In genomic region chr9:129467004-129467588, GRCh38 we compare ENCODE assay signal across 24 cellular contexts.
A peak's percentile ranks its signal among the peaks of the same experiment; 100 is the strongest.
DNase-seq lines count a peak whose midpoint lies in the region; ATAC-seq, FAIRE-seq and TF ChIP-seq lines count a peak whose summit lies in the region.
"Had no signal": no experiment of that assay in that cellular context is flagged by ENCODE, and none has a peak within 500 bp of the region (broad histone marks: within the 10 kb centered on the region; RNA-seq: fewer than 3 reads in every experiment).

No MANE protein-coding gene starts in this region.

- no peaks in the 10 kb centered on the region for H3K27me3 ChIP-seq in pancreas
- H3K27me3 ChIP-seq: tibial artery had no signal

- H3K4me3 Mint-ChIP-seq in brain: no peak overlapping the region
- H3K4me3 Mint-ChIP-seq: activated B cell treated with CpG ODN at 0.5 μM for 24 hours; CD8-positive, alpha-beta T cell; GM23338; natural killer cell treated with Interleukin-12 subunit alpha and Interleukin-12 subunit beta and Interleukin-15 and Interleukin-18, amount 100 ng/mL, for 72 hours; stimulated activated naive CD8-positive, alpha-beta T cell treated with anti-CD3 and anti-CD28 coated beads, Interleukin-15, amount 100 ng/mL, for 72 hours had no signal

- DNase-seq in DMS153 (lab: John Stamatoyannopoulos, UW) (peak; percentile 14), DMS153 treated with DMSO at 0.1 percent for 48 hours (lab: John Stamatoyannopoulos, UW; ENCODE audit: unreplicated experiment) (no peak), NCI-H1092 treated with DMSO at 0.1 percent for 48 hours (lab: John Stamatoyannopoulos, UW) (peak; percentile 55), pancreas (peak; percentile 33 to 77 (median 64)), NCI-H2171 treated with DMSO at 0.1 percent for 48 hours (lab: John Stamatoyannopoulos, UW) (no peak), UCSD-AML1 (lab: John Stamatoyannopoulos, UW; ENCODE audit: unreplicated experiment) (no peak)
- DNase-seq: 8988T; activated B cell treated with CpG ODN at 0.5 μM for 24 hours; activated CD4-positive, alpha-beta T cell treated with anti-CD3 and anti-CD28 coated beads, Interleukin-2, amount 50 U/mL, for 48 hours; activated effector memory CD4-positive, alpha-beta T cell treated with Interleukin-2 at 50 U/mL for 16 hours; CD8-positive, alpha-beta T cell; cerebellar nuclear complex; DND-41; NCI-H1105 treated with DMSO at 0.1 percent for 48 hours; NCI-H2081; stimulated activated naive CD8-positive, alpha-beta T cell treated with anti-CD3 and anti-CD28 coated beads, Interleukin-15, amount 100 ng/mL, for 72 hours; T1000; tibial artery had no signal

- peaks cover 4% of the 10 kb centered on the region for H3K27me3 Mint-ChIP-seq in brain
- H3K27me3 Mint-ChIP-seq: stimulated activated naive CD8-positive, alpha-beta T cell treated with anti-CD3 and anti-CD28 coated beads, Interleukin-15, amount 100 ng/mL, for 72 hours had no signal

- no peak overlapping the region for H3K4me3 ChIP-seq in pancreas
- H3K4me3 ChIP-seq: GM23338, tibial artery had no signal

- WGBS in pancreas, 2 donors: 33 to 47% methylated on average over 10 of the region's 10 CpGs

- H3K36me3 ChIP-seq in pancreas: no peaks in the 10 kb centered on the region
- H3K36me3 ChIP-seq: tibial artery had no signal

- H3K36me3 Mint-ChIP-seq in brain: no peaks in the 10 kb centered on the region
- H3K36me3 Mint-ChIP-seq: CD8-positive, alpha-beta T cell; natural killer cell treated with Interleukin-12 subunit alpha and Interleukin-12 subunit beta and Interleukin-15 and Interleukin-18, amount 100 ng/mL, for 72 hours had no signal

- FAIRE-seq in pancreas (lab: Jason Lieb, UNC): no peak
- FAIRE-seq: islet of Langerhans had no signal

- intact Hi-C loops in pancreas (cut with DNase I): no loop called here

- TF ChIP-seq CTCF in brain (conservative IDR thresholded peaks at IDR 0.05): no peak
- no peak for TF ChIP-seq CTCF in pancreas (IDR thresholded peaks at IDR 0.05)

- ATAC-seq in pancreas (peak; percentile 56 to 77 (median 66)), GM21526 (IDR thresholded peaks at IDR 0.05; ENCODE audit: low FRiP score, unreplicated experiment) (no peak)
- ATAC-seq: CD8-positive, alpha-beta T cell; GM23338; natural killer cell treated with Interleukin-12 subunit alpha and Interleukin-12 subunit beta and Interleukin-15 and Interleukin-18, amount 100 ng/mL, for 72 hours; sciatic nerve; stimulated activated naive CD8-positive, alpha-beta T cell treated with anti-CD3 and anti-CD28 coated beads, Interleukin-15, amount 100 ng/mL, for 72 hours had no signal

- H3K27ac ChIP-seq in pancreas: no peak overlapping the region
- H3K27ac ChIP-seq: tibial artery had no signal

- peaks cover 0 to 4% (median 0%) of the 10 kb centered on the region in 5 experiments for H3K9me3 Mint-ChIP-seq in brain
- H3K9me3 Mint-ChIP-seq: activated B cell treated with CpG ODN at 0.5 μM for 24 hours; CD8-positive, alpha-beta T cell; GM23338; natural killer cell treated with Interleukin-12 subunit alpha and Interleukin-12 subunit beta and Interleukin-15 and Interleukin-18, amount 100 ng/mL, for 72 hours; stimulated activated naive CD8-positive, alpha-beta T cell treated with anti-CD3 and anti-CD28 coated beads, Interleukin-15, amount 100 ng/mL, for 72 hours had no signal

- H3K27ac Mint-ChIP-seq in brain: peak overlapping the region; percentile 75 to 99 (median 97)
- H3K27ac Mint-ChIP-seq: activated B cell treated with CpG ODN at 0.5 μM for 24 hours; CD8-positive, alpha-beta T cell; GM23338; natural killer cell treated with Interleukin-12 subunit alpha and Interleukin-12 subunit beta and Interleukin-15 and Interleukin-18, amount 100 ng/mL, for 72 hours had no signal

- H3K4me1 Mint-ChIP-seq in brain: peaks cover 85% of the 10 kb centered on the region
- H3K4me1 Mint-ChIP-seq: activated B cell treated with CpG ODN at 0.5 μM for 24 hours had no signal

- H3K9me3 ChIP-seq in pancreas: no peaks in the 10 kb centered on the region
- H3K9me3 ChIP-seq: tibial artery had no signal

- H3K4me1 ChIP-seq in pancreas: peaks cover 8 to 11% (median 10%) of the 10 kb centered on the region in 3 donors

Comparison
In these comparisons a context has a peak if more than half of its experiments do, and no peak if none do; other contexts are left out.
1. DNase-seq: peak in DMS153 (single experiment), NCI-H1092 treated with DMSO at 0.1 percent for 48 hours (single experiment) and pancreas (6 of 6); none in DMS153 treated with DMSO at 0.1 percent for 48 hours (single experiment), NCI-H2171 treated with DMSO at 0.1 percent for 48 hours (single experiment) and UCSD-AML1 (single experiment).